In genomic region chr15:68484696-68485400, GRCh38 we compare ENCODE assay signal across 1 cellular context.
TF ChIP-seq lines count a peak whose summit lies in the region.

No MANE protein-coding gene starts in this region.

TF ChIP-seq in SK-N-SH, 30 proteins besides CTCF, POLR2A, EP300 and RAD21 (continued from another document):
- TF ChIP-seq CHD2 (IDR thresholded peaks at IDR 0.05; ENCODE audit: low read length, partially characterized antibody) (no peak), REST (IDR thresholded peaks at IDR 0.05; ENCODE audit: low read depth, low read length) (no peak), NFIC (IDR thresholded peaks at IDR 0.05; ENCODE audit: borderline replicate concordance) (no peak), RXRA (IDR thresholded peaks at IDR 0.05; ENCODE audit: borderline replicate concordance, low read depth) (no peak), MXI1 (IDR thresholded peaks at IDR 0.05; ENCODE audit: low read depth, low read length) (no peak), NRF1 (IDR thresholded peaks at IDR 0.05; ENCODE audit: low read depth, low read length) (no peak), FOXM1 (IDR thresholded peaks at IDR 0.05; ENCODE audit: low read depth) (no peak), MAX (IDR thresholded peaks at IDR 0.05; ENCODE audit: low read depth) (no peak)
